Comparison of ENCODE assay signal across 1 cellular context in the genomic region with DNA sequence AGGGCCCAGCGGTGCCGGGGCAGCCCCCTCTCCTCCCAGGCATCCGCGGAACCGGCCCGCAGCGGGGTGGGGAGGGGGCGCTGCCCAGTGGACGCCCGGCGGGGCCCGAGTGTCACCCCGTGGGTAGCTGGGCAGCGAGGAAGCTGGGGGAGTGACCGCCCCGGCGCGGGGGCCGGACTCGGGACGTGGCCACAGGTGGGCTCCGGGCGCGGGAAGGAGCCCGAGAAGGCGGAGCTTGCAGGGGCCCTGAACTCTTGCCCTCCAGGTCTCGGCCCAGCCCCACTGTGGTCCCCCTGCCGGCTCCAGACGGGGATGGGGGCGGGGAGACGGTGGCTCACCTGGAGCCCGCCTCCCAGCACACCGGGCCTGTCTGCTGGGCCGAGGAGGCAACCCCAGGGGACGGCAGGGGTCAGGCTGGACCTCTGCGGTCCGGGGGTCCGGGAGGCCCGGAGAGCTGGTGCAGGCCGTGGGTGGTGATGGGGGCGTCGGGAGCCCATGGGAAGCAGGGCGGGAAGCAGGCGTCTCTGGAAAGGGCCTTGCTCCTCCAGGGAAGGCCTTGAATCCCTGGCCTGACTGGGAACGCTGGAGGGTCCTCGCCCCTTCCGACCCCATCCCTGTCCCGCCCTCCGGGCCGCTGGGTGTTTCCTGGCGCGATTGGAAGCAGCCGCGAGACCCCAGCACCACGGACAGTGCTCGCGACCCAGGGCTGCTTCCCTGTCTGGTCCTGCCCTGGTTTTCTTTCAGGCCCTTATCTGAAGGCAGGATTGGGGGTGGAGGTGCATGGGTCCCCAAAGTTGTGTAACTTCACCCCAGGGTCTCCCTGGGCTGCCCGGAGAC.
A peak's percentile ranks its signal among the peaks of the same experiment; 100 is the strongest.
TF ChIP-seq lines count a peak whose summit lies in the region.

No MANE protein-coding gene starts in this region.

TF ChIP-seq in WTC11, 78 proteins besides CTCF, POLR2A, EP300 and RAD21 (continued from another document):
- TF ChIP-seq, protein P1, sequence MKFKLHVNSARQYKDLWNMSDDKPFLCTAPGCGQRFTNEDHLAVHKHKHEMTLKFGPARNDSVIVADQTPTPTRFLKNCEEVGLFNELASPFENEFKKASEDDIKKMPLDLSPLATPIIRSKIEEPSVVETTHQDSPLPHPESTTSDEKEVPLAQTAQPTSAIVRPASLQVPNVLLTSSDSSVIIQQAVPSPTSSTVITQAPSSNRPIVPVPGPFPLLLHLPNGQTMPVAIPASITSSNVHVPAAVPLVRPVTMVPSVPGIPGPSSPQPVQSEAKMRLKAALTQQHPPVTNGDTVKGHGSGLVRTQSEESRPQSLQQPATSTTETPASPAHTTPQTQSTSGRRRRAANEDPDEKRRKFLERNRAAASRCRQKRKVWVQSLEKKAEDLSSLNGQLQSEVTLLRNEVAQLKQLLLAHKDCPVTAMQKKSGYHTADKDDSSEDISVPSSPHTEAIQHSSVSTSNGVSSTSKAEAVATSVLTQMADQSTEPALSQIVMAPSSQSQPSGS (CRISPR knock-in tag; IDR thresholded peaks at IDR 0.05; ENCODE audit: borderline replicate concordance, low read depth): no peak
- TF ChIP-seq E2F1 (CRISPR knock-in tag; IDR thresholded peaks at IDR 0.05): no peak
- no peak for TF ChIP-seq MXD4 (CRISPR knock-in tag; IDR thresholded peaks at IDR 0.05; ENCODE audit: borderline replicate concordance)
- TF ChIP-seq ZNF121 (CRISPR knock-in tag; IDR thresholded peaks at IDR 0.05): no peak
- no peak for TF ChIP-seq PREB (CRISPR knock-in tag; IDR thresholded peaks at IDR 0.05; ENCODE audit: borderline replicate concordance)
- peak; percentile 35; the same call in 1 of the 2 replicates for TF ChIP-seq MAX (CRISPR knock-in tag; IDR thresholded peaks at IDR 0.05)
- no peak for TF ChIP-seq CBFB (CRISPR knock-in tag; IDR thresholded peaks at IDR 0.05; ENCODE audit: low read depth)
- no peak for TF ChIP-seq SP1 (CRISPR knock-in tag; conservative IDR thresholded peaks at IDR 0.05)
- no peak; the same call in 1 of the 2 replicates for TF ChIP-seq NFE2L1 (CRISPR knock-in tag; IDR thresholded peaks at IDR 0.05)
- TF ChIP-seq ZNF425 (CRISPR knock-in tag; conservative IDR thresholded peaks at IDR 0.05): no peak
- TF ChIP-seq TEAD1 (CRISPR knock-in tag; IDR thresholded peaks at IDR 0.05): 0 out of 2 replicates have a peak, but pooled peaks have one; percentile 21
- TF ChIP-seq ZBTB21 (CRISPR knock-in tag; IDR thresholded peaks at IDR 0.05; ENCODE audit: borderline replicate concordance): no peak
- no peak for TF ChIP-seq RELA (CRISPR knock-in tag; IDR thresholded peaks at IDR 0.05; ENCODE audit: borderline replicate concordance)
- TF ChIP-seq PRRX2 (CRISPR knock-in tag; IDR thresholded peaks at IDR 0.05): no peak
- TF ChIP-seq MYBL2 (CRISPR knock-in tag; IDR thresholded peaks at IDR 0.05): 0 out of 2 replicates have a peak, but pooled peaks have one; percentile 37
- TF ChIP-seq CDX4 (CRISPR knock-in tag; IDR thresholded peaks at IDR 0.05; ENCODE audit: borderline replicate concordance): no peak
- TF ChIP-seq KAT7 (CRISPR knock-in tag; IDR thresholded peaks at IDR 0.05; ENCODE audit: borderline replicate concordance): no peak
- no peak for TF ChIP-seq IRF2 (CRISPR knock-in tag; IDR thresholded peaks at IDR 0.05; ENCODE audit: borderline replicate concordance, low read depth)
- no peak for TF ChIP-seq ZNF416 (CRISPR knock-in tag; IDR thresholded peaks at IDR 0.05)
- no peak for TF ChIP-seq NR3C1 (CRISPR knock-in tag; conservative IDR thresholded peaks at IDR 0.05; ENCODE audit: low read depth)
- no peak for TF ChIP-seq ESRRA (CRISPR knock-in tag; IDR thresholded peaks at IDR 0.05; ENCODE audit: borderline replicate concordance)
- TF ChIP-seq, protein P2, sequence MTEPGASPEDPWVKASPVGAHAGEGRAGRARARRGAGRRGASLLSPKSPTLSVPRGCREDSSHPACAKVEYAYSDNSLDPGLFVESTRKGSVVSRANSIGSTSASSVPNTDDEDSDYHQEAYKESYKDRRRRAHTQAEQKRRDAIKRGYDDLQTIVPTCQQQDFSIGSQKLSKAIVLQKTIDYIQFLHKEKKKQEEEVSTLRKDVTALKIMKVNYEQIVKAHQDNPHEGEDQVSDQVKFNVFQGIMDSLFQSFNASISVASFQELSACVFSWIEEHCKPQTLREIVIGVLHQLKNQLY (CRISPR knock-in tag; IDR thresholded peaks at IDR 0.05): no peak
- no peak for TF ChIP-seq EMX1 (CRISPR knock-in tag; IDR thresholded peaks at IDR 0.05)
- no peak for TF ChIP-seq NR1H2 (CRISPR knock-in tag; IDR thresholded peaks at IDR 0.05)
- TF ChIP-seq AR (CRISPR knock-in tag; IDR thresholded peaks at IDR 0.05): no peak
- no peak for TF ChIP-seq GTF2I (CRISPR knock-in tag; conservative IDR thresholded peaks at IDR 0.05)
- no peak for TF ChIP-seq ETV6 (CRISPR knock-in tag; IDR thresholded peaks at IDR 0.05)
- no peak for TF ChIP-seq TCF7 (CRISPR knock-in tag; IDR thresholded peaks at IDR 0.05; ENCODE audit: low read depth)
- TF ChIP-seq E2F5 (CRISPR knock-in tag; IDR thresholded peaks at IDR 0.05): peak; percentile 71; the same call in 1 of the 2 replicates
- TF ChIP-seq ZMAT4 (CRISPR knock-in tag; IDR thresholded peaks at IDR 0.05): no peak
- no peak for TF ChIP-seq ZNF317 (CRISPR knock-in tag; IDR thresholded peaks at IDR 0.05; ENCODE audit: borderline replicate concordance, low read depth)
- TF ChIP-seq NFATC4 (CRISPR knock-in tag; IDR thresholded peaks at IDR 0.05): no peak
- TF ChIP-seq USF2 (CRISPR knock-in tag; IDR thresholded peaks at IDR 0.05): no peak
- no peak for TF ChIP-seq ELF4 (CRISPR knock-in tag; IDR thresholded peaks at IDR 0.05; ENCODE audit: low read depth)
- no peak for TF ChIP-seq ATF1 (CRISPR knock-in tag; IDR thresholded peaks at IDR 0.05)
- peak; percentile 49; the same call in 1 of the 2 replicates for TF ChIP-seq JUN (CRISPR knock-in tag; IDR thresholded peaks at IDR 0.05)
TF ChIP-seq in WTC11: peak in this region for 10.
